ENCODE assay signal across 11 cellular contexts in the genomic region with DNA sequence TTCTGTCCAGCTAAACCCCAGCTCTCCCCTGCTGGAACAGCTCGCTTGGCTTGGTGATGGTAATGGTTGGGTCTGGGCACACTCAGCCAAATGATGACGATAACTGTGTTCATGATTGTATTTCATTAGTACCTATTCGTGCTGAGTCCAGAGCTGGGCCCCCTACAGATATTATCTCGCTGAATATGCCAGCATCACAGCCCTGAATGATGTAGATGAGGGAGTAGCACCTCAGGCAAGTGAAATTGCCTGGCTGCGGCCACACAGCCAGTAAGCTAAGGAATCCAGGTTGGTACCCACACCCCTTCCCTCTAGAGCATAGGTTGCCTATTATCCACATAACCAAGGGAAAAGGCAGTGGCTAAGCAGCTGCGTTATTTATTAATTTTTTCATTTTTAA.
"Had no signal": no experiment of that assay in that cellular context is flagged by ENCODE, and none has a peak within 500 bp of the region (broad histone marks: within the 10 kb centered on the region; RNA-seq: fewer than 3 reads in every experiment).

No MANE protein-coding gene starts in this region.

- H3K4me1 ChIP-seq: HAP-1 had no signal

- H3K4me3 Mint-ChIP-seq: GM23338, H9, HFFc6 had no signal

- ATAC-seq: GM23338, HCT116 had no signal

- H3K4me3 ChIP-seq: GM23248, GM23338, HAP-1 had no signal

- H2AFZ ChIP-seq: GM23248, GM23338 had no signal

- H3K9me3 Mint-ChIP-seq: GM23338, H9, HFFc6 had no signal

- H3K36me3 ChIP-seq: HAP-1 had no signal

- H3K4me2 ChIP-seq: GM23338 had no signal

- H3K9me3 ChIP-seq: HAP-1 had no signal

- H3K27ac Mint-ChIP-seq: GM23338, HFFc6 had no signal

- FAIRE-seq: H1, H54 had no signal

- H3K9ac ChIP-seq: GM23248 had no signal

- DNase-seq: GM23248, GOT3, H7, H9, HCEC 1CT, HFFc6 had no signal

- H3K27ac ChIP-seq: GM23248 had no signal
